1 cellular context compared by ENCODE assay signal in the genomic region with DNA sequence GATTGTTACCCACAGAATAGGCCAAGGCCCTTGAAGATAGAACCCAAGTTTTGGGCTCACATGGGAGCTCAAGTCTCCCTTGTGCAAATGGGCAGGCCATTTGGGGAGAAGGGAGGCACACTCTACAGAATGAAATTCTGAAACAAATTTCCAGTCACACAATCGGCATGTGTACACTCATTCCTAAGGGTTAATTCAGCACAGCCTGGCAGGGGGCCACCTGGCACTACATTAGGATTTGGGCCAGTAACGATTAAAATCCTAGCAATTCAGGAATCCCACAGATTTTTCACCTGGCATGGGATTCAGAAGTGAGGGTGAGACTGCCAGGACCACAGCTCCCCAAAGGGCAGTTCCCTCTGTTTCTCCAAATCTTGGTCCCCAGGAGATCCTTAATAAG.
TF ChIP-seq lines count a peak whose summit lies in the region.

No MANE protein-coding gene starts in this region.

TF ChIP-seq in SK-N-SH treated with all-trans-retinoic acid at 6 μM for 48 hours, 23 proteins besides CTCF, POLR2A, EP300 and RAD21 (continued from another document):
- no peak for TF ChIP-seq ESRRG (CRISPR knock-in tag; IDR thresholded peaks at IDR 0.05)
- TF ChIP-seq TSHZ2 (CRISPR knock-in tag; IDR thresholded peaks at IDR 0.05) = no peak
- TF ChIP-seq ZNF70 (CRISPR knock-in tag; IDR thresholded peaks at IDR 0.05) = no peak
- no peak for TF ChIP-seq RARB (CRISPR knock-in tag; IDR thresholded peaks at IDR 0.05)
- TF ChIP-seq CSRNP3 (CRISPR knock-in tag; IDR thresholded peaks at IDR 0.05) = no peak
- TF ChIP-seq PATZ1 (CRISPR knock-in tag; IDR thresholded peaks at IDR 0.05; ENCODE audit: borderline replicate concordance) = no peak
- no peak for TF ChIP-seq ZNF565 (CRISPR knock-in tag; conservative IDR thresholded peaks at IDR 0.05; ENCODE audit: low read depth)
- TF ChIP-seq ZFP30 (CRISPR knock-in tag; IDR thresholded peaks at IDR 0.05) = no peak
- no peak for TF ChIP-seq BACH2 (CRISPR knock-in tag; IDR thresholded peaks at IDR 0.05; ENCODE audit: borderline replicate concordance)
- no peak for TF ChIP-seq ARNTL (CRISPR knock-in tag; IDR thresholded peaks at IDR 0.05; ENCODE audit: borderline replicate concordance, low read depth)
- no peak for TF ChIP-seq PPARA (CRISPR knock-in tag; IDR thresholded peaks at IDR 0.05; ENCODE audit: borderline replicate concordance)
- no peak for TF ChIP-seq ISL1 (CRISPR knock-in tag; IDR thresholded peaks at IDR 0.05)
- TF ChIP-seq CSDC2 (CRISPR knock-in tag; IDR thresholded peaks at IDR 0.05) = no peak
